Comparison of ENCODE assay signal across 8 cellular contexts in genomic region chr19:47609885-47610545, GRCh38. TPM values are rescaled to one million over a fixed set of nuclear protein-coding genes. Genes with fewer than 3 reads are reported as not detected.
DNase-seq lines count a peak whose midpoint lies in the region; ATAC-seq and TF ChIP-seq lines count a peak whose summit lies in the region.

No MANE protein-coding gene starts in this region.

- H3K9me3 ChIP-seq in MM.1S (replicated peaks; ENCODE audit: insufficient read depth, low read length) (no peaks in the 10 kb centered on the region), ectodermal cell (ENCODE audit: control insufficient read depth, low read length) (no peaks in the 10 kb centered on the region), lung (ENCODE audit: control insufficient read depth in 2 of 2, insufficient read depth in 1 of 2, low read length in 1 of 2) (no peaks in the 10 kb centered on the region)

- H3K9me3 Mint-ChIP-seq in activated CD4-positive, alpha-beta memory T cell treated with anti-CD3 and anti-CD28 coated beads for 36 hours = no peaks in the 10 kb centered on the region

- H3F3A ChIP-seq in MM.1S (ENCODE audit: insufficient read depth, low read length) = peaks cover 16% of the 10 kb centered on the region

- no peaks in the 10 kb centered on the region for H3K27me3 ChIP-seq in MM.1S (replicated peaks; ENCODE audit: insufficient read depth, low read length)
- no peaks in the 10 kb centered on the region for H3K27me3 ChIP-seq in ectodermal cell (ENCODE audit: control insufficient read depth, insufficient read depth, low read length, poor library complexity, severe bottlenecking)
- no peaks in the 10 kb centered on the region for H3K27me3 ChIP-seq in lung (ENCODE audit: control insufficient read depth, insufficient read depth)

- POLR2A ChIA-PET in activated CD4-positive, alpha-beta memory T cell treated with anti-CD3 and anti-CD28 coated beads for 36 hours (lab: Charles Lee) = interaction anchor here (0.5 to 2.4 kb wide), 3 partner anchors 9 to 94 kb away, joined by 3 to 20 read pairs (median 3); no protein-coding TSS in a partner anchor

- ATAC-seq in lung (ENCODE audit: insufficient read depth, low FRiP score) (no peak), GM19467 (IDR thresholded peaks at IDR 0.05; ENCODE audit: unreplicated experiment) (no peak), GM19035 (IDR thresholded peaks at IDR 0.05; ENCODE audit: unreplicated experiment) (no peak)

- WGBS in ectodermal cell, 2 experiments = 0 to 1% methylated on average over 48 to 49 of the region's 49 CpGs
- WGBS in lung, 2 donors = 1% methylated on average over 28 to 46 of the region's 49 CpGs

- peak overlapping the region; percentile 45; the same call in 1 of the 2 replicates for H2AFZ ChIP-seq in MM.1S (ENCODE audit: low read length)

- CTCF ChIA-PET in activated CD4-positive, alpha-beta memory T cell treated with anti-CD3 and anti-CD28 coated beads for 36 hours (lab: Charles Lee) = interaction anchor here (1.0 to 1.6 kb wide), 5 partner anchors 90 to 173 kb away, joined by 3 to 7 read pairs (median 5); partner anchors contain the start of gene KPTN

- peak overlapping the region; percentile 27; the same call in 1 of the 2 replicates for H3K27ac ChIP-seq in MM.1S (ENCODE audit: low read length)
- peak overlapping the region; percentile 69 for H3K27ac ChIP-seq in ectodermal cell (ENCODE audit: insufficient read depth, low read depth, low read length, poor library complexity, severe bottlenecking)
- peak overlapping the region; percentile 93 to 99 for H3K27ac ChIP-seq in lung (ENCODE audit: low read depth in 1 of 2, low read length in 1 of 2)

- intact Hi-C loops in activated CD4-positive, alpha-beta memory T cell treated with anti-CD3 and anti-CD28 coated beads for 36 hours (cut with micrococcal nuclease) = loop anchor here (2.0 to 10.0 kb wide), 4 partner anchors 33 to 353 kb away; partner anchors contain the start of genes CCDC9 and NAPA

- H3K27me3 Mint-ChIP-seq in activated CD4-positive, alpha-beta memory T cell treated with anti-CD3 and anti-CD28 coated beads for 36 hours = no peaks in the 10 kb centered on the region

- H3K4me1 Mint-ChIP-seq in activated CD4-positive, alpha-beta memory T cell treated with anti-CD3 and anti-CD28 coated beads for 36 hours (ENCODE audit: low read depth) = peaks cover 30% of the 10 kb centered on the region

- H3K36me3 Mint-ChIP-seq in activated CD4-positive, alpha-beta memory T cell treated with anti-CD3 and anti-CD28 coated beads for 36 hours = peaks cover 8% of the 10 kb centered on the region

- peak overlapping the region; percentile 77 for H3K4me3 ChIP-seq in MM.1S (ENCODE audit: low read length)
- peak overlapping the region; percentile 86 for H3K4me3 ChIP-seq in ectodermal cell (ENCODE audit: insufficient read depth, low read depth, low read length)
- H3K4me3 ChIP-seq in lung = peak overlapping the region; percentile 84

- H3K36me3 ChIP-seq in MM.1S (replicated peaks; ENCODE audit: insufficient read depth, low read length) (no peaks in the 10 kb centered on the region), ectodermal cell (ENCODE audit: control insufficient read depth, insufficient read depth, low read length) (no peaks in the 10 kb centered on the region), lung (ENCODE audit: control insufficient read depth in 2 of 2, insufficient read depth in 2 of 2, low read length in 2 of 2) (no peaks in the 10 kb centered on the region)

- H3K4me2 ChIP-seq in MM.1S (ENCODE audit: low read depth, low read length) = peak overlapping the region; percentile 96

- H3K79me2 ChIP-seq in MM.1S (ENCODE audit: low read length) = peaks cover 60% of the 10 kb centered on the region

- no peaks in the 10 kb centered on the region for H3K4me1 ChIP-seq in MM.1S (ENCODE audit: low read length)
- H3K4me1 ChIP-seq in ectodermal cell (ENCODE audit: control insufficient read depth, insufficient read depth, low read length) = peaks cover 19% of the 10 kb centered on the region
- H3K4me1 ChIP-seq in lung (ENCODE audit: control insufficient read depth in 2 of 2, insufficient read depth in 2 of 2, low read length in 2 of 2) = peaks cover 15 to 26% of the 10 kb centered on the region in 2 donors

- no peaks in the 10 kb centered on the region; the same call in 1 of the 2 replicates for H4K20me1 ChIP-seq in MM.1S (ENCODE audit: insufficient read depth, low read length)

- TF ChIP-seq CTCF in MM.1S (IDR thresholded peaks at IDR 0.05; ENCODE audit: low read length) (no peak), lung (IDR thresholded peaks at IDR 0.05; ENCODE audit: control extremely low read depth, extremely low read depth) (no peak)

- H3K4me3 Mint-ChIP-seq in activated CD4-positive, alpha-beta memory T cell treated with anti-CD3 and anti-CD28 coated beads for 36 hours = peak overlapping the region; percentile 72

- no peaks in the 10 kb centered on the region for H3K9me2 ChIP-seq in MM.1S (replicated peaks; ENCODE audit: insufficient read depth, low read length)

- DNase-seq in DMS53 treated with DMSO at 0.1 percent for 48 hours (lab: John Stamatoyannopoulos, UW; ENCODE audit: unreplicated experiment) (peak; percentile 4), MM.1S (peak; percentile 55), lung (ENCODE audit: low spot score) (peak; percentile 46)
- peak; percentile 67 for DNase-seq in activated CD4-positive, alpha-beta memory T cell treated with anti-CD3 and anti-CD28 coated beads for 36 hours
- peak; percentile 15 to 23 for DNase-seq in stimulated activated CD8-positive, alpha-beta memory T cell treated with anti-CD3 and anti-CD28 coated beads, Interleukin-15, amount 100 ng/mL, for 4 hours (ENCODE audit: low read depth in 2 of 2)

- peak overlapping the region; percentile 76 for H3K9ac ChIP-seq in MM.1S (ENCODE audit: low read length)

- H3K27ac Mint-ChIP-seq in activated CD4-positive, alpha-beta memory T cell treated with anti-CD3 and anti-CD28 coated beads for 36 hours = peak overlapping the region; percentile 64

RNA-seq across cellular contexts. Expression of gene BICRA, which starts 1.1 kb away (rescaled TPM):
- 10 to 100 TPM; 11.9 to 14.0 TPM for total RNA-seq in activated CD4-positive, alpha-beta memory T cell treated with anti-CD3 and anti-CD28 coated beads for 36 hours
- polyA plus RNA-seq in ectodermal cell (2013, experiment 1 of 4) = 25.3 TPM
- polyA plus RNA-seq in ectodermal cell (2013, experiment 2 of 4) = 27.8 TPM
- polyA plus RNA-seq in ectodermal cell (2013, experiment 3 of 4) = 21.2 TPM
- 22.4 TPM for polyA plus RNA-seq in ectodermal cell (2013, experiment 4 of 4)
- total RNA-seq in lung = 10 to 100 TPM in 1 of 2 donors, 1 to 10 TPM in 1; 6.6 to 16.1 TPM
- polyA plus RNA-seq in lung = 1 to 10 TPM; 6.1 to 6.9 TPM

RNA-seq across cellular contexts. Expression of gene ZNF541, which starts 37.1 kb away (rescaled TPM):
- under 1 TPM; 0.07 to 0.31 TPM for total RNA-seq in activated CD4-positive, alpha-beta memory T cell treated with anti-CD3 and anti-CD28 coated beads for 36 hours
- not detected for polyA plus RNA-seq in ectodermal cell (2013, experiment 1 of 4)
- not detected for polyA plus RNA-seq in ectodermal cell (2013, experiment 2 of 4)
- polyA plus RNA-seq in ectodermal cell (2013, experiment 3 of 4) = not detected
- 0.04 TPM for polyA plus RNA-seq in ectodermal cell (2013, experiment 4 of 4)
- under 1 TPM in 1 of 2 donors, not detected in 1; 0.52 TPM for total RNA-seq in lung
- polyA plus RNA-seq in lung = under 1 TPM; 0.12 to 0.24 TPM

Comparison
In these comparisons a context has a peak if more than half of its experiments do, and no peak if none do; other contexts are left out.
1. DNase-seq: peak in every context shown above with its lines; median percentile 67 in activated CD4-positive, alpha-beta memory T cell treated with anti-CD3 and anti-CD28 coated beads for 36 hours; 55 in MM.1S; 46 in lung; 19 in stimulated activated CD8-positive, alpha-beta memory T cell treated with anti-CD3 and anti-CD28 coated beads, Interleukin-15, amount 100 ng/mL, for 4 hours; 4 in DMS53 treated with DMSO at 0.1 percent for 48 hours.
2. H3K27ac ChIP-seq: peak in every context shown above with its lines; median percentile 96 in lung; 69 in ectodermal cell; 27 in MM.1S.